1 cellular context compared by ENCODE assay signal in genomic region chrX:11273544-11273943, GRCh38.
TF ChIP-seq lines count a peak whose summit lies in the region.

No MANE protein-coding gene starts in this region.

TF ChIP-seq in SK-N-SH treated with all-trans-retinoic acid at 6 μM for 48 hours, 23 proteins besides CTCF, POLR2A, EP300 and RAD21 (continued from another document):
- TF ChIP-seq ZC3H10 (CRISPR knock-in tag; IDR thresholded peaks at IDR 0.05) (no peak), OSR1 (CRISPR knock-in tag; IDR thresholded peaks at IDR 0.05) (no peak), ZNF565 (CRISPR knock-in tag; conservative IDR thresholded peaks at IDR 0.05; ENCODE audit: low read depth) (no peak), CSRNP3 (CRISPR knock-in tag; IDR thresholded peaks at IDR 0.05) (no peak), PATZ1 (CRISPR knock-in tag; IDR thresholded peaks at IDR 0.05; ENCODE audit: borderline replicate concordance) (no peak), CSDC2 (CRISPR knock-in tag; IDR thresholded peaks at IDR 0.05) (no peak), ZNF70 (CRISPR knock-in tag; IDR thresholded peaks at IDR 0.05) (no peak), ZFP30 (CRISPR knock-in tag; IDR thresholded peaks at IDR 0.05) (no peak), TCF4 (CRISPR knock-in tag; IDR thresholded peaks at IDR 0.05; ENCODE audit: borderline replicate concordance) (no peak), BACH2 (CRISPR knock-in tag; IDR thresholded peaks at IDR 0.05; ENCODE audit: borderline replicate concordance) (no peak)
